In genomic region chr3:152977356-152977755, GRCh38 we compare ENCODE assay signal across 28 cellular contexts.
"Had no signal": no experiment of that assay in that cellular context is flagged by ENCODE, and none has a peak within 500 bp of the region (broad histone marks: within the 10 kb centered on the region; RNA-seq: fewer than 3 reads in every experiment).

No MANE protein-coding gene starts in this region.

- DNase-seq: activated B cell treated with CpG ODN at 0.5 μM for 24 hours; activated CD4-positive, alpha-beta T cell treated with anti-CD3 and anti-CD28 coated beads for 1 hour; activated CD4-positive, alpha-beta T cell treated with anti-CD3 and anti-CD28 coated beads, Interleukin-2, amount 10 ng/mL, durations not matched to agents 24 days and 14 days; activated CD4-positive, alpha-beta T cell treated with anti-CD3 and anti-CD28 coated beads, Interleukin-2, amount 50 U/mL, for 48 hours; activated CD8-positive, alpha-beta memory T cell treated with anti-CD3 and anti-CD28 coated beads, Interleukin-2, amount 10 ng/mL, durations not matched to agents 7 days and 5 days; activated effector memory CD4-positive, alpha-beta T cell treated with anti-CD3 and anti-CD28 coated beads, Interleukin-2, amount 50 U/mL, for 16 hours; activated naive CD4-positive, alpha-beta T cell treated with anti-CD3 and anti-CD28 coated beads for 36 hours; activated naive CD8-positive, alpha-beta T cell treated with anti-CD3 and anti-CD28 coated beads for 36 hours; activated T-cell treated with anti-CD3 and anti-CD28 coated beads, Interleukin-2, amount 50 U/mL, for 24 hours; brain microvascular endothelial cell; caudate nucleus; colonic mucosa; MM.1S; NCI-H1105 treated with DMSO at 0.1 percent for 48 hours; NCI-H1436 treated with DMSO at 0.1 percent for 48 hours; NCI-H187; NCI-H2081; NCI-H446; NCI-H524 treated with DMSO at 0.1 percent for 48 hours; NCI-H748 treated with DMSO at 0.1 percent for 48 hours; PC-3; T-cell; T-helper 2 cell; T1000 had no signal

- H3K4me1 Mint-ChIP-seq: activated B cell treated with CpG ODN at 0.5 μM for 24 hours; activated CD4-positive, alpha-beta T cell treated with anti-CD3 and anti-CD28 coated beads, Interleukin-2, amount 10 ng/mL, durations not matched to agents 24 days and 14 days; activated CD8-positive, alpha-beta memory T cell treated with anti-CD3 and anti-CD28 coated beads, Interleukin-2, amount 10 ng/mL, durations not matched to agents 7 days and 5 days; activated naive CD8-positive, alpha-beta T cell treated with anti-CD3 and anti-CD28 coated beads for 36 hours; T-cell had no signal

- H3K36me3 Mint-ChIP-seq: activated CD8-positive, alpha-beta memory T cell treated with anti-CD3 and anti-CD28 coated beads, Interleukin-2, amount 10 ng/mL, durations not matched to agents 7 days and 5 days; activated naive CD8-positive, alpha-beta T cell treated with anti-CD3 and anti-CD28 coated beads for 36 hours; T-cell had no signal

- FAIRE-seq: TTC549 had no signal

- H3K27ac Mint-ChIP-seq: activated B cell treated with CpG ODN at 0.5 μM for 24 hours; activated CD4-positive, alpha-beta T cell treated with anti-CD3 and anti-CD28 coated beads, Interleukin-2, amount 10 ng/mL, durations not matched to agents 24 days and 14 days; activated CD8-positive, alpha-beta memory T cell treated with anti-CD3 and anti-CD28 coated beads, Interleukin-2, amount 10 ng/mL, durations not matched to agents 7 days and 5 days; activated naive CD4-positive, alpha-beta T cell treated with anti-CD3 and anti-CD28 coated beads for 36 hours; activated naive CD8-positive, alpha-beta T cell treated with anti-CD3 and anti-CD28 coated beads for 36 hours; activated T-cell treated with anti-CD3 and anti-CD28 coated beads, Interleukin-2, amount 50 U/mL, for 24 hours; activated T-helper 1 cell treated with anti-CD3 and anti-CD28 coated beads, Interleukin-12 subunit alpha, Interleukin-12 subunit beta, Interleukin-2, Interleukin-4 antibody, amounts not matched to agents 30 ng/mL and 10 ng/mL and 1 ng/mL, durations not matched to agents 14 hours and 24 hours and 36 hours; T-cell had no signal

- H3K4me1 ChIP-seq: colonic mucosa had no signal

- ATAC-seq: activated CD8-positive, alpha-beta memory T cell treated with anti-CD3 and anti-CD28 coated beads, Interleukin-2, amount 10 ng/mL, durations not matched to agents 7 days and 5 days; Right ventricle myocardium inferior; T-cell had no signal

- H3K9me3 Mint-ChIP-seq: activated B cell treated with CpG ODN at 0.5 μM for 24 hours; activated naive CD4-positive, alpha-beta T cell treated with anti-CD3 and anti-CD28 coated beads for 36 hours; activated naive CD8-positive, alpha-beta T cell treated with anti-CD3 and anti-CD28 coated beads for 36 hours; activated T-cell treated with anti-CD3 and anti-CD28 coated beads, Interleukin-2, amount 50 U/mL, for 24 hours; activated T-helper 1 cell treated with anti-CD3 and anti-CD28 coated beads, Interleukin-12 subunit alpha, Interleukin-12 subunit beta, Interleukin-2, Interleukin-4 antibody, amounts not matched to agents 30 ng/mL and 10 ng/mL and 1 ng/mL, durations not matched to agents 14 hours and 24 hours and 36 hours had no signal

- H3K36me3 ChIP-seq: brain microvascular endothelial cell, colonic mucosa had no signal

- H3K4me3 Mint-ChIP-seq: activated B cell treated with CpG ODN at 0.5 μM for 24 hours; activated CD4-positive, alpha-beta T cell treated with anti-CD3 and anti-CD28 coated beads, Interleukin-2, amount 10 ng/mL, durations not matched to agents 24 days and 14 days; activated CD8-positive, alpha-beta memory T cell treated with anti-CD3 and anti-CD28 coated beads, Interleukin-2, amount 10 ng/mL, durations not matched to agents 7 days and 5 days; activated naive CD4-positive, alpha-beta T cell treated with anti-CD3 and anti-CD28 coated beads for 36 hours; activated naive CD8-positive, alpha-beta T cell treated with anti-CD3 and anti-CD28 coated beads for 36 hours; activated T-cell treated with anti-CD3 and anti-CD28 coated beads, Interleukin-2, amount 50 U/mL, for 24 hours; activated T-helper 1 cell treated with anti-CD3 and anti-CD28 coated beads, Interleukin-12 subunit alpha, Interleukin-12 subunit beta, Interleukin-2, Interleukin-4 antibody, amounts not matched to agents 30 ng/mL and 10 ng/mL and 1 ng/mL, durations not matched to agents 14 hours and 24 hours and 36 hours; T-cell had no signal

- H3K27me3 ChIP-seq: brain microvascular endothelial cell, colonic mucosa had no signal

- H3K9me3 ChIP-seq: colonic mucosa had no signal

- H3K4me3 ChIP-seq: colonic mucosa, SK-N-MC had no signal

- H3K27ac ChIP-seq: brain microvascular endothelial cell, colonic mucosa, SK-N-MC had no signal
